In genomic region chr20:55252525-55252924, GRCh38 we compare ENCODE assay signal across 15 cellular contexts.
"Had no signal": no experiment of that assay in that cellular context is flagged by ENCODE, and none has a peak within 500 bp of the region (broad histone marks: within the 10 kb centered on the region; RNA-seq: fewer than 3 reads in every experiment).

No MANE protein-coding gene starts in this region.

- H3K4me3 ChIP-seq: coronary artery, esophagus muscularis mucosa, thyroid gland had no signal

- H3K4me1 Mint-ChIP-seq: activated naive CD8-positive, alpha-beta T cell treated with anti-CD3 and anti-CD28 coated beads, Interleukin-2, amount 50 U/mL, for 24 hours; activated T-helper 17 cell treated with anti-CD3 and anti-CD28 coated beads, Interleukin-2, amount 50 U/mL, for 72 hours; stimulated activated effector memory CD8-positive, alpha-beta T cell treated with anti-CD3 and anti-CD28 coated beads, Interleukin-12 subunit alpha, Interleukin-12 subunit beta, amount 100 ng/mL, for 72 hours; T-cell had no signal

- H3K27me3 Mint-ChIP-seq: activated naive CD8-positive, alpha-beta T cell treated with anti-CD3 and anti-CD28 coated beads, Interleukin-2, amount 50 U/mL, for 24 hours; activated T-helper 17 cell treated with anti-CD3 and anti-CD28 coated beads, Interleukin-2, amount 50 U/mL, for 72 hours; T-cell had no signal

- H3K36me3 Mint-ChIP-seq: stimulated activated effector memory CD8-positive, alpha-beta T cell treated with anti-CD3 and anti-CD28 coated beads, Interleukin-12 subunit alpha, Interleukin-12 subunit beta, amount 100 ng/mL, for 72 hours; T-cell had no signal

- H3K27me3 ChIP-seq: esophagus muscularis mucosa, thyroid gland had no signal

- H3K4me3 Mint-ChIP-seq: activated naive CD8-positive, alpha-beta T cell treated with anti-CD3 and anti-CD28 coated beads, Interleukin-2, amount 50 U/mL, for 24 hours; activated T-helper 17 cell treated with anti-CD3 and anti-CD28 coated beads, Interleukin-2, amount 50 U/mL, for 72 hours; nephron progenitor cell; stimulated activated effector memory CD8-positive, alpha-beta T cell treated with anti-CD3 and anti-CD28 coated beads, Interleukin-12 subunit alpha, Interleukin-12 subunit beta, amount 100 ng/mL, for 72 hours; T-cell had no signal

- H3K27ac Mint-ChIP-seq: activated naive CD8-positive, alpha-beta T cell treated with anti-CD3 and anti-CD28 coated beads, Interleukin-2, amount 50 U/mL, for 24 hours; activated T-helper 17 cell treated with anti-CD3 and anti-CD28 coated beads, Interleukin-2, amount 50 U/mL, for 72 hours; nephron progenitor cell; stimulated activated effector memory CD8-positive, alpha-beta T cell treated with anti-CD3 and anti-CD28 coated beads, Interleukin-12 subunit alpha, Interleukin-12 subunit beta, amount 100 ng/mL, for 72 hours; T-cell had no signal

- H3K4me1 ChIP-seq: thyroid gland had no signal

- FAIRE-seq: kidney had no signal

- H3K9me3 ChIP-seq: esophagus muscularis mucosa, thyroid gland had no signal

- H3K36me3 ChIP-seq: esophagus muscularis mucosa, thyroid gland had no signal

- H3K27ac ChIP-seq: thyroid gland had no signal

- DNase-seq: activated naive CD4-positive, alpha-beta T cell treated with Interleukin-2 at 50 U/mL for 16 hours; activated naive CD8-positive, alpha-beta T cell treated with anti-CD3 and anti-CD28 coated beads, Interleukin-2, amount 50 U/mL, for 24 hours; aorta; caudate nucleus; hypothalamus; kidney; nephron progenitor cell; occipital lobe; T-cell; T-helper 9 cell; thyroid gland had no signal
